In genomic region chr9:111657051-111657450, GRCh38 we compare ENCODE assay signal across 1 cellular context.
TF ChIP-seq lines count a peak whose summit lies in the region.

No MANE protein-coding gene starts in this region.

TF ChIP-seq in GM23338, 12 proteins besides CTCF, POLR2A, EP300 and RAD21 (continued from another document):
- no peak for TF ChIP-seq STAT1 (IDR thresholded peaks at IDR 0.05; ENCODE audit: unreplicated experiment)
- TF ChIP-seq EZH2 (IDR thresholded peaks at IDR 0.05; ENCODE audit: low read depth, unreplicated experiment), result no peak
- no peak for TF ChIP-seq ZNF331 (CRISPR knock-in tag; IDR thresholded peaks at IDR 0.05; ENCODE audit: low read depth)
- TF ChIP-seq ZNF462 (CRISPR knock-in tag; IDR thresholded peaks at IDR 0.05), result no peak
- TF ChIP-seq JUNB (IDR thresholded peaks at IDR 0.05; ENCODE audit: unreplicated experiment), result no peak
- TF ChIP-seq NANOG (IDR thresholded peaks at IDR 0.05; ENCODE audit: borderline replicate concordance), result no peak
- no peak for TF ChIP-seq CREB1 (CRISPR knock-in tag; IDR thresholded peaks at IDR 0.05; ENCODE audit: low read depth)
- no peak for TF ChIP-seq ZNF114 (CRISPR knock-in tag; IDR thresholded peaks at IDR 0.05)
